In the genomic region with DNA sequence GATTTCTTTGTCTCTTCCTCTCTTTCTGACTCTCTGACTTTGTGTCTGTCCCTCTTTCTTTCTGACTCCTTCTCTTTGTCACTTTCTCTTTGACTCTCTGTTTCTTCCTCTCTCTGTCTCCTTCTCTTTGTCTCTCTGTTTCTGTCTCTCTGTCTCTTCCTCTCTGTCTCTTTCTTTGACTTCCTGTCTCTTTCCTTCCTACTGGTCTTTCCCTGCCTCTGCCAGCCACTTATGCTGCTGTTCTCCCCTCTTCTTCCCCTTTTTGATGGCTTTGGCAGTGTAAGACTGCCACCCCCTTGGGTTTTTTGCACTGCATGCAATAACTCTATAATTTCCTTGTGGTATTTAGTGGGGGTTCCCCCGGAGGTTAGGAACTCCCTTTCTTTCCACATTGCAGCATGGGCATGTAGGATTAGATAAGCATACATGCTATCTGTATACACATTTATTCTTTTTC, we compare ENCODE assay signal across 2 cellular contexts.
TF ChIP-seq lines count a peak whose summit lies in the region.

No MANE protein-coding gene starts in this region.

TF ChIP-seq in HEK293, 187 proteins besides CTCF, POLR2A, EP300 and RAD21:
- TF ChIP-seq PRDM1 (tag by site-specific recombination; IDR thresholded peaks at IDR 0.05), result peak; percentile 78; the same call in 1 of the 2 replicates
TF ChIP-seq in HEK293: peak in this region for 1; not testable (repeated sequence) for 186.

TF ChIP-seq in GM12878, 131 proteins besides CTCF, POLR2A, EP300 and RAD21:
- peak; percentile 21; the same call in 1 of the 2 replicates for TF ChIP-seq PKNOX1 (IDR thresholded peaks at IDR 0.05)
- TF ChIP-seq, protein P1, sequence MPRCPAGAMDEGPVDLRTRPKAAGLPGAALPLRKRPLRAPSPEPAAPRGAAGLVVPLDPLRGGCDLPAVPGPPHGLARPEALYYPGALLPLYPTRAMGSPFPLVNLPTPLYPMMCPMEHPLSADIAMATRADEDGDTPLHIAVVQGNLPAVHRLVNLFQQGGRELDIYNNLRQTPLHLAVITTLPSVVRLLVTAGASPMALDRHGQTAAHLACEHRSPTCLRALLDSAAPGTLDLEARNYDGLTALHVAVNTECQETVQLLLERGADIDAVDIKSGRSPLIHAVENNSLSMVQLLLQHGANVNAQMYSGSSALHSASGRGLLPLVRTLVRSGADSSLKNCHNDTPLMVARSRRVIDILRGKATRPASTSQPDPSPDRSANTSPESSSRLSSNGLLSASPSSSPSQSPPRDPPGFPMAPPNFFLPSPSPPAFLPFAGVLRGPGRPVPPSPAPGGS (IDR thresholded peaks at IDR 0.05; ENCODE audit: borderline replicate concordance, insufficient read depth, low read depth, low read length, poor library complexity, severe bottlenecking), result peak; percentile 21
- peak; percentile 63 for TF ChIP-seq MTA2 (IDR thresholded peaks at IDR 0.05; ENCODE audit: low read depth)
- TF ChIP-seq, protein P2, sequence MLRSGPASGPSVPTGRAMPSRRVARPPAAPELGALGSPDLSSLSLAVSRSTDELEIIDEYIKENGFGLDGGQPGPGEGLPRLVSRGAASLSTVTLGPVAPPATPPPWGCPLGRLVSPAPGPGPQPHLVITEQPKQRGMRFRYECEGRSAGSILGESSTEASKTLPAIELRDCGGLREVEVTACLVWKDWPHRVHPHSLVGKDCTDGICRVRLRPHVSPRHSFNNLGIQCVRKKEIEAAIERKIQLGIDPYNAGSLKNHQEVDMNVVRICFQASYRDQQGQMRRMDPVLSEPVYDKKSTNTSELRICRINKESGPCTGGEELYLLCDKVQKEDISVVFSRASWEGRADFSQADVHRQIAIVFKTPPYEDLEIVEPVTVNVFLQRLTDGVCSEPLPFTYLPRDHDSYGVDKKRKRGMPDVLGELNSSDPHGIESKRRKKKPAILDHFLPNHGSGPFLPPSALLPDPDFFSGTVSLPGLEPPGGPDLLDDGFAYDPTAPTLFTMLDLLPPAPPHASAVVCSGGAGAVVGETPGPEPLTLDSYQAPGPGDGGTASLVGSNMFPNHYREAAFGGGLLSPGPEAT (IDR thresholded peaks at IDR 0.05; ENCODE audit: low read depth), result peak; percentile 62; the same call in 1 of the 2 replicates
- peak; percentile 20; the same call in 1 of the 2 replicates for TF ChIP-seq RUNX3 (IDR thresholded peaks at IDR 0.05; ENCODE audit: low read length)
- peak; percentile 96 for TF ChIP-seq HDGF (IDR thresholded peaks at IDR 0.05)
- peak; percentile 78 to 81 for TF ChIP-seq IKZF2 (IDR thresholded peaks at IDR 0.05)
- TF ChIP-seq, protein P3, sequence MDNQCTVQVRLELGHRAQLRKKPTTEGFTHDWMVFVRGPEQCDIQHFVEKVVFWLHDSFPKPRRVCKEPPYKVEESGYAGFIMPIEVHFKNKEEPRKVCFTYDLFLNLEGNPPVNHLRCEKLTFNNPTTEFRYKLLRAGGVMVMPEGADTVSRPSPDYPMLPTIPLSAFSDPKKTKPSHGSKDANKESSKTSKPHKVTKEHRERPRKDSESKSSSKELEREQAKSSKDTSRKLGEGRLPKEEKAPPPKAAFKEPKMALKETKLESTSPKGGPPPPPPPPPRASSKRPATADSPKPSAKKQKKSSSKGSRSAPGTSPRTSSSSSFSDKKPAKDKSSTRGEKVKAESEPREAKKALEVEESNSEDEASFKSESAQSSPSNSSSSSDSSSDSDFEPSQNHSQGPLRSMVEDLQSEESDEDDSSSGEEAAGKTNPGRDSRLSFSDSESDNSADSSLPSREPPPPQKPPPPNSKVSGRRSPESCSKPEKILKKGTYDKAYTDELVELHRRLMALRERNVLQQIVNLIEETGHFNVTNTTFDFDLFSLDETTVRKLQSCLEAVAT (IDR thresholded peaks at IDR 0.05), result 0 out of 2 replicates have a peak, but pooled peaks have one; percentile 58
- peak; percentile 31 for TF ChIP-seq SKIL (IDR thresholded peaks at IDR 0.05; ENCODE audit: low read depth, poor library complexity, severe bottlenecking)
- peak; percentile 92 for TF ChIP-seq NBN (IDR thresholded peaks at IDR 0.05)
- TF ChIP-seq YBX1 (IDR thresholded peaks at IDR 0.05), result peak; percentile 66; the same call in 1 of the 2 replicates
- TF ChIP-seq IKZF1 (conservative IDR thresholded peaks at IDR 0.05), result peak; percentile 41
- TF ChIP-seq JUNB (IDR thresholded peaks at IDR 0.05), result 0 out of 2 replicates have a peak, but pooled peaks have one; percentile 19
- TF ChIP-seq MEF2B (IDR thresholded peaks at IDR 0.05; ENCODE audit: partially characterized antibody, poor library complexity, severe bottlenecking), result peak; percentile 13
- peak; percentile 44; the same call in 1 of the 2 replicates for TF ChIP-seq ATF7 (IDR thresholded peaks at IDR 0.05; ENCODE audit: low read depth)
- TF ChIP-seq ETV6 (conservative IDR thresholded peaks at IDR 0.05 in 1 of 2, IDR thresholded peaks at IDR 0.05 in 1 of 2; ENCODE audit: borderline replicate concordance in 1 of 2, low read depth in 1 of 2), result peak in 1 of 2 experiments; percentile 39; a peak in 1 of 4 replicates
- TF ChIP-seq EED (IDR thresholded peaks at IDR 0.05; ENCODE audit: low read depth), result 0 out of 2 replicates have a peak, but pooled peaks have one; percentile 28
- TF ChIP-seq E4F1 (IDR thresholded peaks at IDR 0.05; ENCODE audit: borderline replicate concordance, partially characterized antibody), result peak; percentile 21
TF ChIP-seq in GM12878: peak in this region for 18; not testable (repeated sequence) for 113.
